In the genomic region with DNA sequence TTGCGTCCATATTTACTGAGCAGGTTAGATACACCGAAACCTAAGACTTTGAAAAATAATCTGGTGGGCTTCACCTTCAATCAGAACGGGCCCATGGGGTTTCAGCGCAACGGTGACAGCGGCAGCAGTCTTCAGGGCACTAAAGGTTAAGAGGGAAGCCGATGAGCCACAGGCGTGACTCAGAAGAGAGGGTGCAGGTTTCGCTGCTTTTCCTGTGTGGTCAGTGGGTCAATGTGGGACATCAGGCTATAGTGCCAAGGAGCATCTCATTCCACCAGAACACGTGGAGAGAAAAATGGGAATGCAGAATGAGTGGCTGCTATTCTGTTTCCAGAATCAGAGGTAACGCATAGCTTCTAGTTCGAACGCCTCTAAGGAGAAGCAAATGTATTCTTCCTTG, we compare ENCODE assay signal across 20 cellular contexts.
"Had no signal": no experiment of that assay in that cellular context is flagged by ENCODE, and none has a peak within 500 bp of the region (broad histone marks: within the 10 kb centered on the region; RNA-seq: fewer than 3 reads in every experiment).

No MANE protein-coding gene starts in this region.

- H3K36me3 ChIP-seq: ascending aorta had no signal

- H3K27me3 ChIP-seq: ascending aorta, right atrium auricular region, upper lobe of left lung had no signal

- H3K4me3 ChIP-seq: ascending aorta, lung, right atrium auricular region, upper lobe of left lung had no signal

- DNase-seq: activated CD4-positive, alpha-beta T cell treated with anti-CD3 and anti-CD28 coated beads, Interleukin-2, amount 10 ng/mL, durations not matched to agents 7 days and 5 days; activated CD8-positive, alpha-beta T cell treated with anti-CD3 and anti-CD28 coated beads, Interleukin-2, amount 10 ng/mL, durations not matched to agents 7 days and 5 days; activated effector memory CD4-positive, alpha-beta T cell treated with Interleukin-2 at 50 U/mL for 16 hours; activated naive CD4-positive, alpha-beta T cell treated with anti-CD3 and anti-CD28 coated beads, Interleukin-2, amount 10 ng/mL, durations not matched to agents 7 days and 5 days; activated T-cell treated with anti-CD3 and anti-CD28 coated beads, Interleukin-2, amount 50 U/mL, for 24 hours; effector memory CD4-positive, alpha-beta T cell; foreskin melanocyte; head of caudate nucleus; kidney; nephron progenitor cell; occipital lobe; small intestine; stimulated activated CD4-positive, alpha-beta T cell treated with anti-CD3 and anti-CD28 coated beads, Interleukin-15, amount 100 ng/mL, for 24 hours; stimulated activated CD4-positive, alpha-beta T cell treated with anti-CD3 and anti-CD28 coated beads, Interleukin-2, amount 100 ng/mL, for 48 hours; stimulated activated naive CD8-positive, alpha-beta T cell treated with anti-CD3 and anti-CD28 coated beads, Interleukin-15, amount 100 ng/mL, for 72 hours; upper lobe of left lung had no signal

- H3K27ac ChIP-seq: ascending aorta, right atrium auricular region, upper lobe of left lung had no signal

- ATAC-seq: activated CD8-positive, alpha-beta T cell treated with anti-CD3 and anti-CD28 coated beads, Interleukin-2, amount 10 ng/mL, durations not matched to agents 7 days and 5 days; left lobe of liver; stimulated activated naive CD8-positive, alpha-beta T cell treated with anti-CD3 and anti-CD28 coated beads, Interleukin-15, amount 100 ng/mL, for 72 hours had no signal

- H3K9me3 ChIP-seq: ascending aorta, right atrium auricular region, upper lobe of left lung had no signal
